Comparison of ENCODE assay signal across 2 cellular contexts in genomic region chr2:174263989-174264388, GRCh38.
TF ChIP-seq lines count a peak whose summit lies in the region.

No MANE protein-coding gene starts in this region.

TF ChIP-seq in IMR-90, 13 proteins besides CTCF, POLR2A, EP300 and RAD21 (continued from another document):
- TF ChIP-seq, protein P1, sequence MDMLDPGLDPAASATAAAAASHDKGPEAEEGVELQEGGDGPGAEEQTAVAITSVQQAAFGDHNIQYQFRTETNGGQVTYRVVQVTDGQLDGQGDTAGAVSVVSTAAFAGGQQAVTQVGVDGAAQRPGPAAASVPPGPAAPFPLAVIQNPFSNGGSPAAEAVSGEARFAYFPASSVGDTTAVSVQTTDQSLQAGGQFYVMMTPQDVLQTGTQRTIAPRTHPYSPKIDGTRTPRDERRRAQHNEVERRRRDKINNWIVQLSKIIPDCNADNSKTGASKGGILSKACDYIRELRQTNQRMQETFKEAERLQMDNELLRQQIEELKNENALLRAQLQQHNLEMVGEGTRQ (IDR thresholded peaks at IDR 0.05; ENCODE audit: low read depth, low read length), result no peak
- TF ChIP-seq BHLHE40 (IDR thresholded peaks at IDR 0.05; ENCODE audit: low read depth, low read length) (no peak), FOS (IDR thresholded peaks at IDR 0.05; ENCODE audit: low read depth, low read length) (peak; percentile 13; the same call in 1 of the 2 replicates)

TF ChIP-seq in GM23338, 12 proteins besides CTCF, POLR2A, EP300 and RAD21:
- TF ChIP-seq, protein P2, sequence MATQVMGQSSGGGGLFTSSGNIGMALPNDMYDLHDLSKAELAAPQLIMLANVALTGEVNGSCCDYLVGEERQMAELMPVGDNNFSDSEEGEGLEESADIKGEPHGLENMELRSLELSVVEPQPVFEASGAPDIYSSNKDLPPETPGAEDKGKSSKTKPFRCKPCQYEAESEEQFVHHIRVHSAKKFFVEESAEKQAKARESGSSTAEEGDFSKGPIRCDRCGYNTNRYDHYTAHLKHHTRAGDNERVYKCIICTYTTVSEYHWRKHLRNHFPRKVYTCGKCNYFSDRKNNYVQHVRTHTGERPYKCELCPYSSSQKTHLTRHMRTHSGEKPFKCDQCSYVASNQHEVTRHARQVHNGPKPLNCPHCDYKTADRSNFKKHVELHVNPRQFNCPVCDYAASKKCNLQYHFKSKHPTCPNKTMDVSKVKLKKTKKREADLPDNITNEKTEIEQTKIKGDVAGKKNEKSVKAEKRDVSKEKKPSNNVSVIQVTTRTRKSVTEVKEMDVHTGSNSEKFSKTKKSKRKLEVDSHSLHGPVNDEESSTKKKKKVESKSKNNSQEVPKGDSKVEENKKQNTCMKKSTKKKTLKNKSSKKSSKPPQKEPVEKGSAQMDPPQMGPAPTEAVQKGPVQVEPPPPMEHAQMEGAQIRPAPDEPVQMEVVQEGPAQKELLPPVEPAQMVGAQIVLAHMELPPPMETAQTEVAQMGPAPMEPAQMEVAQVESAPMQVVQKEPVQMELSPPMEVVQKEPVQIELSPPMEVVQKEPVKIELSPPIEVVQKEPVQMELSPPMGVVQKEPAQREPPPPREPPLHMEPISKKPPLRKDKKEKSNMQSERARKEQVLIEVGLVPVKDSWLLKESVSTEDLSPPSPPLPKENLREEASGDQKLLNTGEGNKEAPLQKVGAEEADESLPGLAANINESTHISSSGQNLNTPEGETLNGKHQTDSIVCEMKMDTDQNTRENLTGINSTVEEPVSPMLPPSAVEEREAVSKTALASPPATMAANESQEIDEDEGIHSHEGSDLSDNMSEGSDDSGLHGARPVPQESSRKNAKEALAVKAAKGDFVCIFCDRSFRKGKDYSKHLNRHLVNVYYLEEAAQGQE (IDR thresholded peaks at IDR 0.05; ENCODE audit: unreplicated experiment), result no peak
- TF ChIP-seq CREB1 (CRISPR knock-in tag; IDR thresholded peaks at IDR 0.05; ENCODE audit: low read depth) (no peak), POLR2AphosphoS5 (IDR thresholded peaks at IDR 0.05; ENCODE audit: low read depth) (no peak), ZNF114 (CRISPR knock-in tag; IDR thresholded peaks at IDR 0.05) (no peak), ZNF331 (CRISPR knock-in tag; IDR thresholded peaks at IDR 0.05; ENCODE audit: low read depth) (no peak), ZNF462 (CRISPR knock-in tag; IDR thresholded peaks at IDR 0.05) (no peak)
